Comparison of ENCODE assay signal across 1 cellular context in genomic region chr20:58131581-58132142, GRCh38.
TF ChIP-seq lines count a peak whose summit lies in the region.

No MANE protein-coding gene starts in this region.

TF ChIP-seq in IMR-90, 13 proteins besides CTCF, POLR2A, EP300 and RAD21 (continued from another document):
- no peak for TF ChIP-seq USF2 (IDR thresholded peaks at IDR 0.05; ENCODE audit: low read depth, low read length)
